In genomic region chr16:51834131-51834530, GRCh38 we compare ENCODE assay signal across 21 cellular contexts.
DNase-seq lines count a peak whose midpoint lies in the region; ATAC-seq and TF ChIP-seq lines count a peak whose summit lies in the region.
"Had no signal": no experiment of that assay in that cellular context is flagged by ENCODE, and none has a peak within 500 bp of the region (broad histone marks: within the 10 kb centered on the region; RNA-seq: fewer than 3 reads in every experiment).

No MANE protein-coding gene starts in this region.

- WGBS in heart left ventricle, 4 donors, result 55 to 63% (median 59%) methylated on average over 10 of the region's 10 CpGs
- WGBS in prostate gland, result 59% methylated on average over 10 of the region's 10 CpGs

- H3K27ac Mint-ChIP-seq in nephron (peak overlapping the region in 2 of 3 experiments; percentile 13 to 61), CD14-positive monocyte (no peak overlapping the region)
- H3K27ac Mint-ChIP-seq: activated CD4-positive, alpha-beta T cell treated with anti-CD3 and anti-CD28 coated beads, Interleukin-2, amount 10 ng/mL, durations not matched to agents 7 days and 5 days; activated naive CD8-positive, alpha-beta T cell treated with anti-CD3 and anti-CD28 coated beads for 36 hours; activated T-helper 17 cell treated with anti-CD3 and anti-CD28 coated beads, Interleukin-2, amount 50 U/mL, for 72 hours; endodermal cell had no signal

- no peak for TF ChIP-seq CTCF in AG04450 (IDR thresholded peaks at IDR 0.05; ENCODE audit: low read depth, low read length)
- no peak for TF ChIP-seq CTCF in heart left ventricle (IDR thresholded peaks at IDR 0.05)
- no peak for TF ChIP-seq CTCF in nephron (IDR thresholded peaks at IDR 0.05; ENCODE audit: unreplicated experiment in 3 of 3)
- no peak for TF ChIP-seq CTCF in prostate gland (IDR thresholded peaks at IDR 0.05)
- no peak for TF ChIP-seq CTCF in CD14-positive monocyte (IDR thresholded peaks at IDR 0.05)

- H3K4me3 ChIP-seq in AG04450 (ENCODE audit: low read depth, low read length) (no peak overlapping the region), SJCRH30 (no peak overlapping the region), heart left ventricle (peak overlapping the region in 3 of 12 donors; percentile 4 to 35 (median 8)), prostate gland (no peak overlapping the region)
- H3K4me3 ChIP-seq: BLaER1 treated with 17β-estradiol and CSF1 and Interleukin-3, amounts not matched to agents 10 nM and 100 nM; body of pancreas; MG63 had no signal

- no peaks in the 10 kb centered on the region for H3K9me3 ChIP-seq in AG04450 (ENCODE audit: control insufficient read depth, insufficient read depth, low read length)
- H3K9me3 ChIP-seq in SJCRH30 (replicated peaks), result peaks cover 7% of the 10 kb centered on the region
- peaks cover 0 to 6% (median 0%) of the 10 kb centered on the region in 12 donors for H3K9me3 ChIP-seq in heart left ventricle
- no peaks in the 10 kb centered on the region for H3K9me3 ChIP-seq in prostate gland
- H3K9me3 ChIP-seq: BLaER1 treated with 17β-estradiol and CSF1 and Interleukin-3, amounts not matched to agents 10 nM and 100 nM; body of pancreas; MG63 had no signal

- POLR2A ChIA-PET in AG04450 (lab: Yijun Ruan, JAX), result no interaction called here

- intact Hi-C loops in heart left ventricle (cut with DNase I) (no loop called here), prostate gland (cut with DNase I) (no loop called here), CD14-positive monocyte (cut with micrococcal nuclease) (no loop called here)

- peak overlapping the region; percentile 23 for H3K27ac ChIP-seq in AG04450 (ENCODE audit: low read depth, low read length)
- peak overlapping the region; percentile 52 for H3K27ac ChIP-seq in SJCRH30
- H3K27ac ChIP-seq in heart left ventricle, result peak overlapping the region in 7 of 12 donors; percentile 25 to 77 (median 57)
- no peak overlapping the region for H3K27ac ChIP-seq in prostate gland
- H3K27ac ChIP-seq: BLaER1 treated with 17β-estradiol and CSF1 and Interleukin-3, amounts not matched to agents 10 nM and 100 nM; body of pancreas; foreskin keratinocyte had no signal

- CTCF ChIA-PET in AG04450 (lab: Charles Lee), result interaction anchor here (0.6 to 2.7 kb wide), 4 partner anchors 16 to 1458 kb away, joined by 3 to 15 read pairs (median 8); no protein-coding TSS in a partner anchor

- peaks cover 12% of the 10 kb centered on the region for H3K4me1 Mint-ChIP-seq in nephron
- H3K4me1 Mint-ChIP-seq in CD14-positive monocyte, result no peaks in the 10 kb centered on the region
- H3K4me1 Mint-ChIP-seq: activated CD4-positive, alpha-beta T cell treated with anti-CD3 and anti-CD28 coated beads, Interleukin-2, amount 10 ng/mL, durations not matched to agents 7 days and 5 days; activated naive CD8-positive, alpha-beta T cell treated with anti-CD3 and anti-CD28 coated beads for 36 hours; activated T-helper 17 cell treated with anti-CD3 and anti-CD28 coated beads, Interleukin-2, amount 50 U/mL, for 72 hours had no signal

- TF ChIP-seq POLR2A in heart left ventricle (IDR thresholded peaks at IDR 0.05) (no peak), prostate gland (IDR thresholded peaks at IDR 0.05) (no peak)

- H3K36me3 Mint-ChIP-seq in nephron (ENCODE audit: low read depth) (no peaks in the 10 kb centered on the region), CD14-positive monocyte (no peaks in the 10 kb centered on the region)
- H3K36me3 Mint-ChIP-seq: activated naive CD8-positive, alpha-beta T cell treated with anti-CD3 and anti-CD28 coated beads for 36 hours had no signal

- H3K27me3 Mint-ChIP-seq in nephron (ENCODE audit: low read depth), result peaks cover 3% of the 10 kb centered on the region
- no peaks in the 10 kb centered on the region for H3K27me3 Mint-ChIP-seq in CD14-positive monocyte (ENCODE audit: low read depth in 3 of 3)
- H3K27me3 Mint-ChIP-seq: activated CD4-positive, alpha-beta T cell treated with anti-CD3 and anti-CD28 coated beads, Interleukin-2, amount 10 ng/mL, durations not matched to agents 7 days and 5 days; activated naive CD8-positive, alpha-beta T cell treated with anti-CD3 and anti-CD28 coated beads for 36 hours; activated T-helper 17 cell treated with anti-CD3 and anti-CD28 coated beads, Interleukin-2, amount 50 U/mL, for 72 hours had no signal

- peaks cover 6% of the 10 kb centered on the region for H3K9me3 Mint-ChIP-seq in nephron
- H3K9me3 Mint-ChIP-seq in CD14-positive monocyte, result peaks cover 0 to 3% (median 2%) of the 10 kb centered on the region in 7 donors
- H3K9me3 Mint-ChIP-seq: activated naive CD8-positive, alpha-beta T cell treated with anti-CD3 and anti-CD28 coated beads for 36 hours; endodermal cell had no signal

- DNase-seq in AG04450 (ENCODE audit: low read depth, low spot score) (peak; percentile 36), SJCRH30 (no peak), heart left ventricle (peak in 1 of 5 donors; percentile 24), prostate gland (ENCODE audit: low spot score) (no peak), CD14-positive monocyte (ENCODE audit: low spot score) (no peak)
- DNase-seq: activated CD4-positive, alpha-beta T cell treated with anti-CD3 and anti-CD28 coated beads, Interleukin-2, amount 10 ng/mL, durations not matched to agents 7 days and 5 days; activated naive CD8-positive, alpha-beta T cell treated with anti-CD3 and anti-CD28 coated beads for 36 hours; body of pancreas; endodermal cell; foreskin keratinocyte; MG63; NCI-H146; NCI-H2171 treated with DMSO at 0.1 percent for 48 hours; NCI-H748 treated with DMSO at 0.1 percent for 48 hours; SHP77 treated with DMSO at 0.1 percent for 48 hours; T-helper 1 cell had no signal

- H3K4me3 Mint-ChIP-seq in nephron (no peak overlapping the region), CD14-positive monocyte (no peak overlapping the region)
- H3K4me3 Mint-ChIP-seq: activated CD4-positive, alpha-beta T cell treated with anti-CD3 and anti-CD28 coated beads, Interleukin-2, amount 10 ng/mL, durations not matched to agents 7 days and 5 days; activated naive CD8-positive, alpha-beta T cell treated with anti-CD3 and anti-CD28 coated beads for 36 hours; activated T-helper 17 cell treated with anti-CD3 and anti-CD28 coated beads, Interleukin-2, amount 50 U/mL, for 72 hours; endodermal cell had no signal

- H3K4me1 ChIP-seq in SJCRH30 (peaks cover 31% of the 10 kb centered on the region), heart left ventricle (peaks cover 0 to 9% (median 0%) of the 10 kb centered on the region in 12 donors), prostate gland (replicated peaks) (no peaks in the 10 kb centered on the region)
- H3K4me1 ChIP-seq: BLaER1 treated with 17β-estradiol and CSF1 and Interleukin-3, amounts not matched to agents 10 nM and 100 nM; body of pancreas; foreskin keratinocyte had no signal

- peak in 3 of 4 donors; percentile 31 to 85 (median 77) for ATAC-seq in heart left ventricle
- no peak for ATAC-seq in GM21576 (IDR thresholded peaks at IDR 0.05; ENCODE audit: unreplicated experiment)
- ATAC-seq in HG03565 (IDR thresholded peaks at IDR 0.05; ENCODE audit: unreplicated experiment), result no peak
- ATAC-seq: activated T-helper 17 cell treated with anti-CD3 and anti-CD28 coated beads, Interleukin-2, amount 50 U/mL, for 72 hours; body of pancreas; foreskin keratinocyte had no signal

- H3K27me3 ChIP-seq in AG04450 (ENCODE audit: control insufficient read depth, insufficient read depth, low read length) (no peaks in the 10 kb centered on the region), SJCRH30 (no peaks in the 10 kb centered on the region), heart left ventricle (no peaks in the 10 kb centered on the region), prostate gland (replicated peaks; ENCODE audit: insufficient read depth) (no peaks in the 10 kb centered on the region)
- H3K27me3 ChIP-seq: BLaER1 treated with 17β-estradiol and CSF1 and Interleukin-3, amounts not matched to agents 10 nM and 100 nM; body of pancreas; MG63 had no signal

- H3K36me3 ChIP-seq in SJCRH30 (no peaks in the 10 kb centered on the region), heart left ventricle (no peaks in the 10 kb centered on the region), prostate gland (no peaks in the 10 kb centered on the region)
- H3K36me3 ChIP-seq: BLaER1 treated with 17β-estradiol and CSF1 and Interleukin-3, amounts not matched to agents 10 nM and 100 nM; MG63 had no signal

Comparison
In these comparisons a context has a peak if more than half of its experiments do, and no peak if none do; other contexts are left out.
1. H3K27ac ChIP-seq: peak in AG04450 (single experiment), SJCRH30 (single experiment) and heart left ventricle (7 of 12); none in prostate gland (0 of 2).
2. ATAC-seq: peak in heart left ventricle (3 of 4); none in GM21576 (single experiment) and HG03565 (single experiment).
3. H3K27ac Mint-ChIP-seq: peak in nephron (2 of 3); none in CD14-positive monocyte (0 of 7).